Comparison of ENCODE assay signal across 15 cellular contexts in the genomic region with DNA sequence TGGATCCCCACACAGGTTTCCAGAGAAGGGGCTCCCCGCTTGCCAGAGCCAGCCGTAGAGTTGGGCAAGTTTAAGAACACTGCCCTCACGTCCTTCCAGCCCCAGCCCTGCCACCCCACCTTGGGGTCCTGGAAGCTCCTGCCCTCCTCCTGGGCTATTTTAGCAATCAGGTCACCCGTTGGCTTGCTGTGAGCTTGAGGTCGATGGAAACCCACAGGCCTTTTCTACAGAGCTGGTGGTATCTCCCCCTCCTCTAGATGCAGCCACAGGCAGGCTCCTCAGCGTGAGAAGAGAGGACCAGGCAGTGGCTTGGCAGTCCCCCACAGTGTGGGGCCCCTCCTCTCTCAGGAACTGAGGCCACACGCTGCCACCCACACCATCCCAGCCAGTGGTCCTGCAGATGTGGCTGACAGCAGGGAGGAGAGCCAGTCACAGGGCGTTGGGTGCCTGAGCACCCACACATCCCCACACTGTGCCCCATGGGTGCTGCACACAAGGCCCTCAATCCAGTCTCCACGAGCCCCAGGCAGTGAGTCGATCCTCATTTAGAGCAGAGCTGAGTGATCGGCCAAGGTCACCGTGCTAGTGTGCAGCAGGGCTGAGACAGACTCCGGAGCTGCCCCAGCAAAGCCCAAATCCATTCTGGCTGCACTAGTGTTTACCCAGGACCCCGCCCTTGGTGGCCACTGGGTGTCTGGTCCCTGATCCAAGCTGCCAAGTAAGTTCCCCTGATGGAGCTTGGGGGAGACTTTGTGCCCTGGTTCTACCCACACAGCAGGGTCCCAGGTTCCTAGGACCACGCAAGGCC. TPM values are rescaled to one million over a fixed set of nuclear protein-coding genes. Genes with fewer than 3 reads are reported as not detected.
DNase-seq lines count a peak whose midpoint lies in the region; ATAC-seq and TF ChIP-seq lines count a peak whose summit lies in the region.
"Had no signal": no experiment of that assay in that cellular context is flagged by ENCODE, and none has a peak within 500 bp of the region (broad histone marks: within the 10 kb centered on the region; RNA-seq: fewer than 3 reads in every experiment).

No MANE protein-coding gene starts in this region.

- no peak overlapping the region for H2BK5ac ChIP-seq in mesenchymal stem cell (ENCODE audit: low read depth, low read length, poor library complexity, severe bottlenecking)

- H3K14ac ChIP-seq in mesenchymal stem cell (ENCODE audit: low read length in 2 of 2): no peak overlapping the region

- H3K4me2 ChIP-seq in mesenchymal stem cell (ENCODE audit: low read length, poor library complexity, severe bottlenecking): no peak overlapping the region

- H2BK12ac ChIP-seq in mesenchymal stem cell (ENCODE audit: low read length in 2 of 2): peak overlapping the region in 1 of 2 experiments; percentile 29

- no peak for TF ChIP-seq POLR2A in upper lobe of left lung (IDR thresholded peaks at IDR 0.05)

- no peak for DNase-seq in activated naive CD8-positive, alpha-beta T cell treated with anti-CD3 and anti-CD28 coated beads, Interleukin-2, amount 50 U/mL, for 24 hours
- DNase-seq in activated naive CD8-positive, alpha-beta T cell treated with anti-CD3 and anti-CD28 coated beads for 36 hours: no peak
- DNase-seq in mesenchymal stem cell (no peak), upper lobe of left lung (no peak), HuH-7 (ENCODE audit: low spot score) (no peak), midbrain (lab: John Stamatoyannopoulos, UW) (no peak)
- DNase-seq: activated CD8-positive, alpha-beta memory T cell treated with anti-CD3 and anti-CD28 coated beads for 24 hours; activated gamma-delta T cell treated with Interleukin-2 at 50 U/mL for 16 hours; effector CD8-positive, alpha-beta T cell; foreskin keratinocyte; MM.1S; stimulated activated CD4-positive, alpha-beta T cell treated with anti-CD3 and anti-CD28 coated beads, Interleukin-4, amount 100 ng/mL, for 4 hours; stimulated activated naive CD4-positive, alpha-beta T cell treated with Interleukin-2 at 50 U/mL for 16 hours had no signal

- no peak for TF ChIP-seq CTCF in upper lobe of left lung (IDR thresholded peaks at IDR 0.05)

- H3K27ac ChIP-seq in mesenchymal stem cell (ENCODE audit: low read length, poor library complexity, severe bottlenecking) (no peak overlapping the region), upper lobe of left lung (peak overlapping the region; percentile 35 to 81 (median 59))
- H3K27ac ChIP-seq: foreskin keratinocyte had no signal

- H2AFZ ChIP-seq in mesenchymal stem cell (ENCODE audit: low read depth, low read length): peak overlapping the region; percentile 76

- H3K79me1 ChIP-seq in mesenchymal stem cell (replicated peaks; ENCODE audit: low read length, poor library complexity, severe bottlenecking): no peaks in the 10 kb centered on the region

- no peak overlapping the region for H3K23ac ChIP-seq in mesenchymal stem cell (ENCODE audit: low read length in 2 of 2)

- WGBS in mesenchymal stem cell: 92% methylated on average over 15 of the region's 15 CpGs
- WGBS in upper lobe of left lung, 2 donors: 58 to 64% methylated on average over 7 to 15 of the region's 15 CpGs

- H3K36me3 ChIP-seq in mesenchymal stem cell (ENCODE audit: control insufficient read depth in 1 of 2, insufficient read depth in 2 of 2, low read depth in 1 of 2, low read length in 2 of 2): no peaks in the 10 kb centered on the region
- no peaks in the 10 kb centered on the region for H3K36me3 ChIP-seq in upper lobe of left lung

- no peak overlapping the region for H3K9ac ChIP-seq in mesenchymal stem cell (ENCODE audit: low read length)

- H3K27me3 Mint-ChIP-seq in activated naive CD8-positive, alpha-beta T cell treated with anti-CD3 and anti-CD28 coated beads, Interleukin-2, amount 50 U/mL, for 24 hours: no peaks in the 10 kb centered on the region
- no peaks in the 10 kb centered on the region for H3K27me3 Mint-ChIP-seq in activated naive CD8-positive, alpha-beta T cell treated with anti-CD3 and anti-CD28 coated beads for 36 hours
- H3K27me3 Mint-ChIP-seq in activated T-helper 17 cell treated with anti-CD3 and anti-CD28 coated beads, Interleukin-2, amount 50 U/mL, for 72 hours: no peaks in the 10 kb centered on the region

- H3K9me3 Mint-ChIP-seq in activated naive CD8-positive, alpha-beta T cell treated with anti-CD3 and anti-CD28 coated beads, Interleukin-2, amount 50 U/mL, for 24 hours: peaks cover 9% of the 10 kb centered on the region
- H3K9me3 Mint-ChIP-seq in activated naive CD8-positive, alpha-beta T cell treated with anti-CD3 and anti-CD28 coated beads for 36 hours: peaks cover 7% of the 10 kb centered on the region
- peaks cover 5% of the 10 kb centered on the region for H3K9me3 Mint-ChIP-seq in activated T-helper 17 cell treated with anti-CD3 and anti-CD28 coated beads, Interleukin-2, amount 50 U/mL, for 72 hours

- no peak for TF ChIP-seq EP300 in upper lobe of left lung (IDR thresholded peaks at IDR 0.05)

- H2BK120ac ChIP-seq in mesenchymal stem cell (ENCODE audit: low read depth, low read length): peak overlapping the region; percentile 38

- peaks cover 5% of the 10 kb centered on the region for H3K4me1 Mint-ChIP-seq in activated naive CD8-positive, alpha-beta T cell treated with anti-CD3 and anti-CD28 coated beads, Interleukin-2, amount 50 U/mL, for 24 hours
- peaks cover 3% of the 10 kb centered on the region for H3K4me1 Mint-ChIP-seq in activated naive CD8-positive, alpha-beta T cell treated with anti-CD3 and anti-CD28 coated beads for 36 hours
- no peaks in the 10 kb centered on the region for H3K4me1 Mint-ChIP-seq in activated T-helper 17 cell treated with anti-CD3 and anti-CD28 coated beads, Interleukin-2, amount 50 U/mL, for 72 hours

- no peaks in the 10 kb centered on the region for H3K36me3 Mint-ChIP-seq in activated naive CD8-positive, alpha-beta T cell treated with anti-CD3 and anti-CD28 coated beads, Interleukin-2, amount 50 U/mL, for 24 hours (ENCODE audit: low read depth)
- H3K36me3 Mint-ChIP-seq in activated naive CD8-positive, alpha-beta T cell treated with anti-CD3 and anti-CD28 coated beads for 36 hours: no peaks in the 10 kb centered on the region
- H3K36me3 Mint-ChIP-seq in activated T-helper 17 cell treated with anti-CD3 and anti-CD28 coated beads, Interleukin-2, amount 50 U/mL, for 72 hours (ENCODE audit: low read depth): no peaks in the 10 kb centered on the region

- peaks cover 8% of the 10 kb centered on the region for H3K4me1 ChIP-seq in mesenchymal stem cell (ENCODE audit: control insufficient read depth, insufficient read depth, low read depth, low read length)
- peaks cover 10 to 15% (median 12%) of the 10 kb centered on the region in 4 donors for H3K4me1 ChIP-seq in upper lobe of left lung
- H3K4me1 ChIP-seq: foreskin keratinocyte had no signal

- no peak overlapping the region for H2AK5ac ChIP-seq in mesenchymal stem cell (ENCODE audit: low read length, severe bottlenecking)

- no peak overlapping the region for H3K4me3 ChIP-seq in mesenchymal stem cell (ENCODE audit: insufficient read depth in 1 of 2, low read depth in 1 of 2, low read length in 2 of 2)
- H3K4me3 ChIP-seq in upper lobe of left lung: no peak overlapping the region

- peak overlapping the region in 1 of 2 experiments; percentile 64 for H3K4ac ChIP-seq in mesenchymal stem cell (ENCODE audit: low read depth in 1 of 2, low read length in 2 of 2)

- peak overlapping the region; percentile 57 for H4K8ac ChIP-seq in mesenchymal stem cell (ENCODE audit: low read length)

- ATAC-seq in activated naive CD8-positive, alpha-beta T cell treated with anti-CD3 and anti-CD28 coated beads, Interleukin-2, amount 50 U/mL, for 24 hours: peak; percentile 71
- peak; percentile 9 for ATAC-seq in activated T-helper 17 cell treated with anti-CD3 and anti-CD28 coated beads, Interleukin-2, amount 50 U/mL, for 72 hours (replicated peaks)
- ATAC-seq in upper lobe of left lung (ENCODE audit: low FRiP score in 2 of 2) (peak; percentile 19 to 20), GM21825 (IDR thresholded peaks at IDR 0.05; ENCODE audit: unreplicated experiment) (no peak)

- peak overlapping the region in 1 of 2 experiments; percentile 18 for H3K18ac ChIP-seq in mesenchymal stem cell (ENCODE audit: low read depth in 1 of 2, low read length in 2 of 2)

- H4K91ac ChIP-seq in mesenchymal stem cell (ENCODE audit: low read length): no peak overlapping the region

- no peaks in the 10 kb centered on the region for H3K9me3 ChIP-seq in mesenchymal stem cell (ENCODE audit: control insufficient read depth, low read length)
- H3K9me3 ChIP-seq in upper lobe of left lung: no peaks in the 10 kb centered on the region

- no peak overlapping the region for H3K4me3 Mint-ChIP-seq in activated naive CD8-positive, alpha-beta T cell treated with anti-CD3 and anti-CD28 coated beads, Interleukin-2, amount 50 U/mL, for 24 hours
- H3K4me3 Mint-ChIP-seq in activated naive CD8-positive, alpha-beta T cell treated with anti-CD3 and anti-CD28 coated beads for 36 hours: no peak overlapping the region
- no peak overlapping the region for H3K4me3 Mint-ChIP-seq in activated T-helper 17 cell treated with anti-CD3 and anti-CD28 coated beads, Interleukin-2, amount 50 U/mL, for 72 hours

- H3K27me3 ChIP-seq in mesenchymal stem cell (ENCODE audit: control insufficient read depth in 1 of 2, insufficient read depth in 1 of 2, low read length in 2 of 2): no peaks in the 10 kb centered on the region
- H3K27me3 ChIP-seq in upper lobe of left lung: no peaks in the 10 kb centered on the region
- H3K27me3 ChIP-seq: foreskin keratinocyte had no signal

- peak overlapping the region; percentile 84 for H2BK15ac ChIP-seq in mesenchymal stem cell (ENCODE audit: low read depth, poor library complexity, severe bottlenecking)

- H3K27ac Mint-ChIP-seq in activated naive CD8-positive, alpha-beta T cell treated with anti-CD3 and anti-CD28 coated beads, Interleukin-2, amount 50 U/mL, for 24 hours: no peak overlapping the region
- no peak overlapping the region for H3K27ac Mint-ChIP-seq in activated naive CD8-positive, alpha-beta T cell treated with anti-CD3 and anti-CD28 coated beads for 36 hours
- H3K27ac Mint-ChIP-seq in activated T-helper 17 cell treated with anti-CD3 and anti-CD28 coated beads, Interleukin-2, amount 50 U/mL, for 72 hours: no peak overlapping the region

RNA-seq across cellular contexts. Expression of gene C20orf203, which starts 9.2 kb away (rescaled TPM):
- under 1 TPM in 1 of 2 experiments, not detected in 1; 0.04 TPM for total RNA-seq in activated naive CD8-positive, alpha-beta T cell treated with anti-CD3 and anti-CD28 coated beads for 36 hours
- under 1 TPM in 1 of 2 donors, not detected in 1; 0.05 TPM for total RNA-seq in activated T-helper 17 cell treated with anti-CD3 and anti-CD28 coated beads, Interleukin-2, amount 50 U/mL, for 72 hours
- not detected for polyA plus RNA-seq in mesenchymal stem cell (2013, experiment 1 of 2)
- polyA plus RNA-seq in mesenchymal stem cell (2013, experiment 2 of 2): not detected
- total RNA-seq in upper lobe of left lung: under 1 TPM in 2 of 6 donors, not detected in 4; 0.20 to 0.22 TPM
- total RNA-seq: foreskin keratinocyte had no signal
- polyA plus RNA-seq: foreskin keratinocyte had no signal
